2 cellular contexts compared by ENCODE assay signal in the genomic region with DNA sequence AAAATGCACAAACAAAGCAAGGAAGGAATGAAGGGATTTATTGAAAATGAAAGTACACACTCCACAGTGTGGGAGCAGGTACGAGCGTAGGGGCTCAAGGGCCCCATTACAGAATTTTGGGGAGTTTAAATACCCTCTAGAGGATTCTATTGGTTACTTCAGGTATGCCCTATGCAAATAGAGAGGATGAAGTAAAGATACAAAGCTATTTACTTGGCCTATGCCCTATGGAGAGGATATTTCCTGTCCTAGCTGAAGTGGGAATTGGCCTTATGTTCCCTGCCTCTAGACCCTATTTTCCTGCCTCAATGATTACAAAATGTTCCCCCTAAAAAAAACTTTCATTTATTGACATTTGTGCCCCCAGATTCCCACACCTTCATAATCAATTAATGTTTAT.
A peak's percentile ranks its signal among the peaks of the same experiment; 100 is the strongest.
TF ChIP-seq lines count a peak whose summit lies in the region.

No MANE protein-coding gene starts in this region.

TF ChIP-seq in HepG2, 621 proteins besides CTCF, POLR2A, EP300 and RAD21 (continued from another document):
- TF ChIP-seq, protein P1, sequence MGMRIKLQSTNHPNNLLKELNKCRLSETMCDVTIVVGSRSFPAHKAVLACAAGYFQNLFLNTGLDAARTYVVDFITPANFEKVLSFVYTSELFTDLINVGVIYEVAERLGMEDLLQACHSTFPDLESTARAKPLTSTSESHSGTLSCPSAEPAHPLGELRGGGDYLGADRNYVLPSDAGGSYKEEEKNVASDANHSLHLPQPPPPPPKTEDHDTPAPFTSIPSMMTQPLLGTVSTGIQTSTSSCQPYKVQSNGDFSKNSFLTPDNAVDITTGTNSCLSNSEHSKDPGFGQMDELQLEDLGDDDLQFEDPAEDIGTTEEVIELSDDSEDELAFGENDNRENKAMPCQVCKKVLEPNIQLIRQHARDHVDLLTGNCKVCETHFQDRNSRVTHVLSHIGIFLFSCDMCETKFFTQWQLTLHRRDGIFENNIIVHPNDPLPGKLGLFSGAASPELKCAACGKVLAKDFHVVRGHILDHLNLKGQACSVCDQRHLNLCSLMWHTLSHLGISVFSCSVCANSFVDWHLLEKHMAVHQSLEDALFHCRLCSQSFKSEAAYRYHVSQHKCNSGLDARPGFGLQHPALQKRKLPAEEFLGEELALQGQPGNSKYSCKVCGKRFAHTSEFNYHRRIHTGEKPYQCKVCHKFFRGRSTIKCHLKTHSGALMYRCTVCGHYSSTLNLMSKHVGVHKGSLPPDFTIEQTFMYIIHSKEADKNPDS (CRISPR knock-in tag; IDR thresholded peaks at IDR 0.05) = 0 out of 2 replicates have a peak, but pooled peaks have one; percentile 45
- TF ChIP-seq FOXA1 (IDR thresholded peaks at IDR 0.05) (no peak), FOXA1 (CRISPR knock-in tag; IDR thresholded peaks at IDR 0.05) (peak; percentile 53), TARDBP (CRISPR knock-in tag; IDR thresholded peaks at IDR 0.05) (0 out of 2 replicates have a peak, but pooled peaks have one; percentile 9), MYNN (CRISPR knock-in tag; IDR thresholded peaks at IDR 0.05; ENCODE audit: low read depth) (no peak), ISL2 (CRISPR knock-in tag; IDR thresholded peaks at IDR 0.05) (no peak), ETV5 (CRISPR knock-in tag; IDR thresholded peaks at IDR 0.05; ENCODE audit: borderline replicate concordance) (peak; percentile 34; the same call in 1 of the 2 replicates), NR2F6 (IDR thresholded peaks at IDR 0.05) (peak; percentile 74), NR2F6 (CRISPR knock-in tag; IDR thresholded peaks at IDR 0.05) (peak; percentile 73), LCORL (IDR thresholded peaks at IDR 0.05) (no peak), LCORL (CRISPR knock-in tag; IDR thresholded peaks at IDR 0.05) (peak; percentile 45; the same call in 1 of the 2 replicates), NR2F1 (CRISPR knock-in tag; IDR thresholded peaks at IDR 0.05) (peak in 1 of 2 experiments; percentile 55; a peak in 2 of 4 replicates)
- TF ChIP-seq, protein P2, sequence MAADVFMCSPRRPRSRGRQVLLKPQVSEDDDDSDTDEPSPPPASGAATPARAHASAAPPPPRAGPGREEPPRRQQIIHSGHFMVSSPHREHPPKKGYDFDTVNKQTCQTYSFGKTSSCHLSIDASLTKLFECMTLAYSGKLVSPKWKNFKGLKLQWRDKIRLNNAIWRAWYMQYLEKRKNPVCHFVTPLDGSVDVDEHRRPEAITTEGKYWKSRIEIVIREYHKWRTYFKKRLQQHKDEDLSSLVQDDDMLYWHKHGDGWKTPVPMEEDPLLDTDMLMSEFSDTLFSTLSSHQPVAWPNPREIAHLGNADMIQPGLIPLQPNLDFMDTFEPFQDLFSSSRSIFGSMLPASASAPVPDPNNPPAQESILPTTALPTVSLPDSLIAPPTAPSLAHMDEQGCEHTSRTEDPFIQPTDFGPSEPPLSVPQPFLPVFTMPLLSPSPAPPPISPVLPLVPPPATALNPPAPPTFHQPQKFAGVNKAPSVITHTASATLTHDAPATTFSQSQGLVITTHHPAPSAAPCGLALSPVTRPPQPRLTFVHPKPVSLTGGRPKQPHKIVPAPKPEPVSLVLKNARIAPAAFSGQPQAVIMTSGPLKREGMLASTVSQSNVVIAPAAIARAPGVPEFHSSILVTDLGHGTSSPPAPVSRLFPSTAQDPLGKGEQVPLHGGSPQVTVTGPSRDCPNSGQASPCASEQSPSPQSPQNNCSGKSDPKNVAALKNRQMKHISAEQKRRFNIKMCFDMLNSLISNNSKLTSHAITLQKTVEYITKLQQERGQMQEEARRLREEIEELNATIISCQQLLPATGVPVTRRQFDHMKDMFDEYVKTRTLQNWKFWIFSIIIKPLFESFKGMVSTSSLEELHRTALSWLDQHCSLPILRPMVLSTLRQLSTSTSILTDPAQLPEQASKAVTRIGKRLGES (CRISPR knock-in tag; IDR thresholded peaks at IDR 0.05; ENCODE audit: borderline replicate concordance) = no peak
- TF ChIP-seq, protein P3, sequence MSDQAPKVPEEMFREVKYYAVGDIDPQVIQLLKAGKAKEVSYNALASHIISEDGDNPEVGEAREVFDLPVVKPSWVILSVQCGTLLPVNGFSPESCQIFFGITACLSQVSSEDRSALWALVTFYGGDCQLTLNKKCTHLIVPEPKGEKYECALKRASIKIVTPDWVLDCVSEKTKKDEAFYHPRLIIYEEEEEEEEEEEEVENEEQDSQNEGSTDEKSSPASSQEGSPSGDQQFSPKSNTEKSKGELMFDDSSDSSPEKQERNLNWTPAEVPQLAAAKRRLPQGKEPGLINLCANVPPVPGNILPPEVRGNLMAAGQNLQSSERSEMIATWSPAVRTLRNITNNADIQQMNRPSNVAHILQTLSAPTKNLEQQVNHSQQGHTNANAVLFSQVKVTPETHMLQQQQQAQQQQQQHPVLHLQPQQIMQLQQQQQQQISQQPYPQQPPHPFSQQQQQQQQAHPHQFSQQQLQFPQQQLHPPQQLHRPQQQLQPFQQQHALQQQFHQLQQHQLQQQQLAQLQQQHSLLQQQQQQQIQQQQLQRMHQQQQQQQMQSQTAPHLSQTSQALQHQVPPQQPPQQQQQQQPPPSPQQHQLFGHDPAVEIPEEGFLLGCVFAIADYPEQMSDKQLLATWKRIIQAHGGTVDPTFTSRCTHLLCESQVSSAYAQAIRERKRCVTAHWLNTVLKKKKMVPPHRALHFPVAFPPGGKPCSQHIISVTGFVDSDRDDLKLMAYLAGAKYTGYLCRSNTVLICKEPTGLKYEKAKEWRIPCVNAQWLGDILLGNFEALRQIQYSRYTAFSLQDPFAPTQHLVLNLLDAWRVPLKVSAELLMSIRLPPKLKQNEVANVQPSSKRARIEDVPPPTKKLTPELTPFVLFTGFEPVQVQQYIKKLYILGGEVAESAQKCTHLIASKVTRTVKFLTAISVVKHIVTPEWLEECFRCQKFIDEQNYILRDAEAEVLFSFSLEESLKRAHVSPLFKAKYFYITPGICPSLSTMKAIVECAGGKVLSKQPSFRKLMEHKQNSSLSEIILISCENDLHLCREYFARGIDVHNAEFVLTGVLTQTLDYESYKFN (CRISPR knock-in tag; conservative IDR thresholded peaks at IDR 0.05) = 0 out of 2 replicates have a peak, but pooled peaks have one; percentile 19
- TF ChIP-seq, protein P4, sequence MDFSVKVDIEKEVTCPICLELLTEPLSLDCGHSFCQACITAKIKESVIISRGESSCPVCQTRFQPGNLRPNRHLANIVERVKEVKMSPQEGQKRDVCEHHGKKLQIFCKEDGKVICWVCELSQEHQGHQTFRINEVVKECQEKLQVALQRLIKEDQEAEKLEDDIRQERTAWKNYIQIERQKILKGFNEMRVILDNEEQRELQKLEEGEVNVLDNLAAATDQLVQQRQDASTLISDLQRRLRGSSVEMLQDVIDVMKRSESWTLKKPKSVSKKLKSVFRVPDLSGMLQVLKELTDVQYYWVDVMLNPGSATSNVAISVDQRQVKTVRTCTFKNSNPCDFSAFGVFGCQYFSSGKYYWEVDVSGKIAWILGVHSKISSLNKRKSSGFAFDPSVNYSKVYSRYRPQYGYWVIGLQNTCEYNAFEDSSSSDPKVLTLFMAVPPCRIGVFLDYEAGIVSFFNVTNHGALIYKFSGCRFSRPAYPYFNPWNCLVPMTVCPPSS (IDR thresholded peaks at IDR 0.05) = no peak
TF ChIP-seq in HepG2: peak in this region for 8.

TF ChIP-seq in WTC11, 78 proteins besides CTCF, POLR2A, EP300 and RAD21:
- TF ChIP-seq, protein P5, sequence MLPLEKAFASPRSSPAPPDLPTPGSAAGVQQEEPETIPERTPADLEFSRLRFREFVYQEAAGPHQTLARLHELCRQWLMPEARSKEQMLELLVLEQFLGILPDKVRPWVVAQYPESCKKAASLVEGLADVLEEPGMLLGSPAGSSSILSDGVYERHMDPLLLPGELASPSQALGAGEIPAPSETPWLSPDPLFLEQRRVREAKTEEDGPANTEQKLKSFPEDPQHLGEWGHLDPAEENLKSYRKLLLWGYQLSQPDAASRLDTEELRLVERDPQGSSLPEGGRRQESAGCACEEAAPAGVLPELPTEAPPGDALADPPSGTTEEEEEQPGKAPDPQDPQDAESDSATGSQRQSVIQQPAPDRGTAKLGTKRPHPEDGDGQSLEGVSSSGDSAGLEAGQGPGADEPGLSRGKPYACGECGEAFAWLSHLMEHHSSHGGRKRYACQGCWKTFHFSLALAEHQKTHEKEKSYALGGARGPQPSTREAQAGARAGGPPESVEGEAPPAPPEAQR (CRISPR knock-in tag; IDR thresholded peaks at IDR 0.05) = no peak
- TF ChIP-seq, protein P6, sequence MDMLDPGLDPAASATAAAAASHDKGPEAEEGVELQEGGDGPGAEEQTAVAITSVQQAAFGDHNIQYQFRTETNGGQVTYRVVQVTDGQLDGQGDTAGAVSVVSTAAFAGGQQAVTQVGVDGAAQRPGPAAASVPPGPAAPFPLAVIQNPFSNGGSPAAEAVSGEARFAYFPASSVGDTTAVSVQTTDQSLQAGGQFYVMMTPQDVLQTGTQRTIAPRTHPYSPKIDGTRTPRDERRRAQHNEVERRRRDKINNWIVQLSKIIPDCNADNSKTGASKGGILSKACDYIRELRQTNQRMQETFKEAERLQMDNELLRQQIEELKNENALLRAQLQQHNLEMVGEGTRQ (CRISPR knock-in tag; IDR thresholded peaks at IDR 0.05) = no peak
- TF ChIP-seq ZNF219 (CRISPR knock-in tag; IDR thresholded peaks at IDR 0.05; ENCODE audit: borderline replicate concordance) (no peak), ELF4 (CRISPR knock-in tag; IDR thresholded peaks at IDR 0.05; ENCODE audit: low read depth) (no peak), ZBTB21 (CRISPR knock-in tag; IDR thresholded peaks at IDR 0.05; ENCODE audit: borderline replicate concordance) (no peak), FOXP1 (CRISPR knock-in tag; IDR thresholded peaks at IDR 0.05; ENCODE audit: borderline replicate concordance) (no peak), CREB1 (CRISPR knock-in tag; IDR thresholded peaks at IDR 0.05) (no peak), ZNF121 (CRISPR knock-in tag; IDR thresholded peaks at IDR 0.05) (no peak)
- TF ChIP-seq, protein P7, sequence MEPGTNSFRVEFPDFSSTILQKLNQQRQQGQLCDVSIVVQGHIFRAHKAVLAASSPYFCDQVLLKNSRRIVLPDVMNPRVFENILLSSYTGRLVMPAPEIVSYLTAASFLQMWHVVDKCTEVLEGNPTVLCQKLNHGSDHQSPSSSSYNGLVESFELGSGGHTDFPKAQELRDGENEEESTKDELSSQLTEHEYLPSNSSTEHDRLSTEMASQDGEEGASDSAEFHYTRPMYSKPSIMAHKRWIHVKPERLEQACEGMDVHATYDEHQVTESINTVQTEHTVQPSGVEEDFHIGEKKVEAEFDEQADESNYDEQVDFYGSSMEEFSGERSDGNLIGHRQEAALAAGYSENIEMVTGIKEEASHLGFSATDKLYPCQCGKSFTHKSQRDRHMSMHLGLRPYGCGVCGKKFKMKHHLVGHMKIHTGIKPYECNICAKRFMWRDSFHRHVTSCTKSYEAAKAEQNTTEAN (CRISPR knock-in tag; IDR thresholded peaks at IDR 0.05) = no peak
- TF ChIP-seq, protein P8, sequence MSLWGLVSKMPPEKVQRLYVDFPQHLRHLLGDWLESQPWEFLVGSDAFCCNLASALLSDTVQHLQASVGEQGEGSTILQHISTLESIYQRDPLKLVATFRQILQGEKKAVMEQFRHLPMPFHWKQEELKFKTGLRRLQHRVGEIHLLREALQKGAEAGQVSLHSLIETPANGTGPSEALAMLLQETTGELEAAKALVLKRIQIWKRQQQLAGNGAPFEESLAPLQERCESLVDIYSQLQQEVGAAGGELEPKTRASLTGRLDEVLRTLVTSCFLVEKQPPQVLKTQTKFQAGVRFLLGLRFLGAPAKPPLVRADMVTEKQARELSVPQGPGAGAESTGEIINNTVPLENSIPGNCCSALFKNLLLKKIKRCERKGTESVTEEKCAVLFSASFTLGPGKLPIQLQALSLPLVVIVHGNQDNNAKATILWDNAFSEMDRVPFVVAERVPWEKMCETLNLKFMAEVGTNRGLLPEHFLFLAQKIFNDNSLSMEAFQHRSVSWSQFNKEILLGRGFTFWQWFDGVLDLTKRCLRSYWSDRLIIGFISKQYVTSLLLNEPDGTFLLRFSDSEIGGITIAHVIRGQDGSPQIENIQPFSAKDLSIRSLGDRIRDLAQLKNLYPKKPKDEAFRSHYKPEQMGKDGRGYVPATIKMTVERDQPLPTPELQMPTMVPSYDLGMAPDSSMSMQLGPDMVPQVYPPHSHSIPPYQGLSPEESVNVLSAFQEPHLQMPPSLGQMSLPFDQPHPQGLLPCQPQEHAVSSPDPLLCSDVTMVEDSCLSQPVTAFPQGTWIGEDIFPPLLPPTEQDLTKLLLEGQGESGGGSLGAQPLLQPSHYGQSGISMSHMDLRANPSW (CRISPR knock-in tag; conservative IDR thresholded peaks at IDR 0.05; ENCODE audit: low read depth) = no peak
- TF ChIP-seq, protein P9, sequence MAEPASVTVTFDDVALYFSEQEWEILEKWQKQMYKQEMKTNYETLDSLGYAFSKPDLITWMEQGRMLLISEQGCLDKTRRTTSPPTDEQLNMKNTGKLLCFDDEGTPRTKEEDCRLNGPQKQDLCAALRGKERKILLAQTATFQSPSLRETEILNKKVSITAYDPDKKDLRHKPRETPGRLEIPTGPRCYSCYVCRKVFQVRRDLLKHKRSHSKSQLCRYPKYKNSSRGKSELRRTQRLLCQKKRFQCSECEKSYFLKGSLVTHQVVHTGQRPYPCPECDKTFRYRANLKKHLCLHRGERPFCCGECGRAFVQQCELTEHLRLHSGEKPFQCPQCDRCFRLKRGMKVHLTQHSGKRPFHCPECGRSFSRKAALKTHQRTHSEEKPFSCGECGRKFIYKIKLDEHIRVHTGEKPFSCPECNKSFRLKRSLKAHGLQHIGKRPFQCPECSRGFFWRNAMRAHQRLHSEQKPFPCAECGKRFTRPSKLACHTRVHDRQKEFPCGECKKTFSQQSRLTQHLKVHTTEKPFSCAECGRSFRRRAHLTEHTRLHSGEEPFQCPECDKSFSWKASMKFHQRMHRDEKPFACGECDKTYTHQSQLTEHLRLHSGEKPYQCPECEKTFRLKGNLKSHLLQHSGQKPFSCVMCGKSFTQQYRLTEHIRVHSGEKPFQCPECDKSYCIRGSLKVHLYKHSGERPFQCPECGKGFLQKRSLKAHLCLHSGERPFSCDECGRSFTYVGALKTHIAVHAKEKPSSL (CRISPR knock-in tag; conservative IDR thresholded peaks at IDR 0.05) = no peak
- TF ChIP-seq, protein P10, sequence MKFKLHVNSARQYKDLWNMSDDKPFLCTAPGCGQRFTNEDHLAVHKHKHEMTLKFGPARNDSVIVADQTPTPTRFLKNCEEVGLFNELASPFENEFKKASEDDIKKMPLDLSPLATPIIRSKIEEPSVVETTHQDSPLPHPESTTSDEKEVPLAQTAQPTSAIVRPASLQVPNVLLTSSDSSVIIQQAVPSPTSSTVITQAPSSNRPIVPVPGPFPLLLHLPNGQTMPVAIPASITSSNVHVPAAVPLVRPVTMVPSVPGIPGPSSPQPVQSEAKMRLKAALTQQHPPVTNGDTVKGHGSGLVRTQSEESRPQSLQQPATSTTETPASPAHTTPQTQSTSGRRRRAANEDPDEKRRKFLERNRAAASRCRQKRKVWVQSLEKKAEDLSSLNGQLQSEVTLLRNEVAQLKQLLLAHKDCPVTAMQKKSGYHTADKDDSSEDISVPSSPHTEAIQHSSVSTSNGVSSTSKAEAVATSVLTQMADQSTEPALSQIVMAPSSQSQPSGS (CRISPR knock-in tag; IDR thresholded peaks at IDR 0.05; ENCODE audit: borderline replicate concordance, low read depth) = no peak
- TF ChIP-seq, protein P11, sequence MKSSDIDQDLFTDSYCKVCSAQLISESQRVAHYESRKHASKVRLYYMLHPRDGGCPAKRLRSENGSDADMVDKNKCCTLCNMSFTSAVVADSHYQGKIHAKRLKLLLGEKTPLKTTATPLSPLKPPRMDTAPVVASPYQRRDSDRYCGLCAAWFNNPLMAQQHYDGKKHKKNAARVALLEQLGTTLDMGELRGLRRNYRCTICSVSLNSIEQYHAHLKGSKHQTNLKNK (CRISPR knock-in tag; IDR thresholded peaks at IDR 0.05) = no peak
- TF ChIP-seq, protein P12, sequence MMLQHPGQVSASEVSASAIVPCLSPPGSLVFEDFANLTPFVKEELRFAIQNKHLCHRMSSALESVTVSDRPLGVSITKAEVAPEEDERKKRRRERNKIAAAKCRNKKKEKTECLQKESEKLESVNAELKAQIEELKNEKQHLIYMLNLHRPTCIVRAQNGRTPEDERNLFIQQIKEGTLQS (CRISPR knock-in tag; conservative IDR thresholded peaks at IDR 0.05) = no peak
TF ChIP-seq in WTC11: peak in this region for 0.
